In genomic region chr3:151814588-151814987, GRCh38 we compare ENCODE assay signal across 23 cellular contexts. TPM values are rescaled to one million over a fixed set of nuclear protein-coding genes. Genes with fewer than 3 reads are reported as not detected.
DNase-seq lines count a peak whose midpoint lies in the region; ATAC-seq and TF ChIP-seq lines count a peak whose summit lies in the region.
"Had no signal": no experiment of that assay in that cellular context is flagged by ENCODE, and none has a peak within 500 bp of the region (broad histone marks: within the 10 kb centered on the region; RNA-seq: fewer than 3 reads in every experiment).

No MANE protein-coding gene starts in this region.

- no peak overlapping the region for H3K9ac ChIP-seq in mammary epithelial cell (ENCODE audit: insufficient read depth, low read length)
- H3K9ac ChIP-seq: SK-N-SH had no signal

- in situ Hi-C loops in mammary epithelial cell (cut with MboI; ENCODE audit: low sequenced_read_pairs in 2 of 2), result no loop called here

- H3K27me3 ChIP-seq in mammary epithelial cell (ENCODE audit: insufficient read depth, low read length) (no peaks in the 10 kb centered on the region), breast epithelium (no peaks in the 10 kb centered on the region), right lobe of liver (no peaks in the 10 kb centered on the region)

- H2AFZ ChIP-seq in mammary epithelial cell (ENCODE audit: low read depth, low read length), result peak overlapping the region; percentile 43

- no peaks in the 10 kb centered on the region for H3K79me2 ChIP-seq in mammary epithelial cell (ENCODE audit: insufficient read depth, low read length)

- H3K9me3 ChIP-seq in mammary epithelial cell (replicated peaks; ENCODE audit: insufficient read depth, low read length) (no peaks in the 10 kb centered on the region), breast epithelium (peaks cover under 1% of the 10 kb centered on the region in 2 donors), right lobe of liver (no peaks in the 10 kb centered on the region)
- H3K9me3 ChIP-seq: SK-N-SH had no signal

- no TSS peak for BruUV-seq in mammary epithelial cell (replicated peaks; lab: Mats Ljungman, UMichigan)

- H4K20me1 ChIP-seq in mammary epithelial cell (ENCODE audit: insufficient read depth, low read length), result no peaks in the 10 kb centered on the region

- CTCF ChIA-PET in mammary epithelial cell (lab: Charles Lee; ENCODE audit: low non-redundant PET), result no interaction called here

- no peaks in the 10 kb centered on the region for H3K36me3 ChIP-seq in mammary epithelial cell (ENCODE audit: insufficient read depth, low read length)
- no peaks in the 10 kb centered on the region for H3K36me3 ChIP-seq in breast epithelium
- H3K36me3 ChIP-seq in right lobe of liver, result no peaks in the 10 kb centered on the region

- ATAC-seq in right lobe of liver (peak; percentile 76 to 84 (median 81)), HG03025 (IDR thresholded peaks at IDR 0.05; ENCODE audit: low FRiP score, unreplicated experiment) (no peak)
- ATAC-seq: PC-3 had no signal

- intact Hi-C loops in mammary epithelial cell (cut with micrococcal nuclease) (no loop called here), breast epithelium (cut with DNase I; ENCODE audit: low total_unique reads) (no loop called here), right lobe of liver (cut with DNase I) (no loop called here)

- 10% methylated on average over 3 of the region's 3 CpGs for WGBS in mammary epithelial cell (ENCODE audit: low coverage, missing lambda C conversion rate)
- WGBS in right lobe of liver (ENCODE audit: insufficient coverage, low coverage, low lambda C conversion rate, missing lambda C conversion rate), result 20% methylated on average over 3 of the region's 3 CpGs

- H3K4me1 ChIP-seq in mammary epithelial cell (ENCODE audit: insufficient read depth, low read length) (peaks cover 18% of the 10 kb centered on the region), breast epithelium (no peaks in the 10 kb centered on the region), right lobe of liver (peaks cover 0 to 18% (median 0%) of the 10 kb centered on the region in 4 donors)

- H3K27ac ChIP-seq in mammary epithelial cell (ENCODE audit: insufficient read depth, low read depth, low read length), result no peak overlapping the region
- H3K27ac ChIP-seq in breast epithelium, result no peak overlapping the region
- H3K27ac ChIP-seq in right lobe of liver, result peak overlapping the region; percentile 55 to 72 (median 67)
- H3K27ac ChIP-seq: HL-60 had no signal

- TF ChIP-seq POLR2A in breast epithelium (IDR thresholded peaks at IDR 0.05) (no peak), right lobe of liver (IDR thresholded peaks at IDR 0.05) (no peak)

- DNase-seq in mammary epithelial cell, result peak; percentile 42
- DNase-seq in breast epithelium (ENCODE audit: low spot score in 2 of 2), result no peak
- peak; percentile 57 for DNase-seq in epithelial cell of esophagus (ENCODE audit: low read depth)
- peak; percentile 45 to 81 (median 70) for DNase-seq in right lobe of liver
- no peak for DNase-seq in NCI-H146 treated with DMSO at 0.1 percent for 48 hours (lab: John Stamatoyannopoulos, UW; ENCODE audit: unreplicated experiment)
- DNase-seq in stimulated activated naive CD4-positive, alpha-beta T cell treated with Interleukin-2 at 50 U/mL for 16 hours (lab: John Stamatoyannopoulos, UW), result no peak
- no peak for DNase-seq in DMS153 treated with DMSO at 0.1 percent for 48 hours (lab: John Stamatoyannopoulos, UW; ENCODE audit: unreplicated experiment)
- DNase-seq: CD4-positive, CD25-positive, alpha-beta regulatory T cell; DMS79 treated with DMSO at 0.1 percent for 48 hours; HCEC 1CT; NCI-H1092 treated with DMSO at 0.1 percent for 48 hours; NCI-H1436; NCI-H187 treated with DMSO at 0.1 percent for 48 hours; NCI-H446; NCI-H526; NCI-H82; NK-92 treated with Interleukin-12 subunit alpha and Interleukin-12 subunit beta, amount 100 ng/mL, for 24 hours; PC-3; SK-N-SH had no signal

- H3K4me2 ChIP-seq in mammary epithelial cell (ENCODE audit: insufficient read depth, low read depth, low read length), result no peak overlapping the region
- H3K4me2 ChIP-seq: SK-N-SH had no signal

- dilution Hi-C loops in mammary epithelial cell (cut with HindIII; ENCODE audit: low sequenced_read_pairs), result no loop called here

- TF ChIP-seq CTCF in mammary epithelial cell (conservative IDR thresholded peaks at IDR 0.05 in 1 of 2, IDR thresholded peaks at IDR 0.05 in 1 of 2; ENCODE audit: extremely low read depth in 1 of 2, insufficient read depth in 1 of 2, low read depth in 1 of 2, low read length in 2 of 2) (no peak), breast epithelium (IDR thresholded peaks at IDR 0.05) (no peak), epithelial cell of esophagus (IDR thresholded peaks at IDR 0.05; ENCODE audit: insufficient read depth, low read depth, low read length, missing control alignments) (peak; percentile 5), right lobe of liver (IDR thresholded peaks at IDR 0.05) (peak in 2 of 4 donors; percentile 9)

- H3K4me3 ChIP-seq in mammary epithelial cell (replicated peaks in 1 of 3; ENCODE audit: insufficient read depth in 1 of 3, low read depth in 2 of 3, low read length in 3 of 3), result no peak overlapping the region
- H3K4me3 ChIP-seq in breast epithelium, result no peak overlapping the region
- no peak overlapping the region for H3K4me3 ChIP-seq in epithelial cell of esophagus (ENCODE audit: low read length)
- peak overlapping the region; percentile 30 to 57 (median 56) for H3K4me3 ChIP-seq in right lobe of liver

RNA-seq across cellular contexts. Expression of gene AADAC, which starts 0.7 kb away (rescaled TPM):
- total RNA-seq in mammary epithelial cell (not detected), breast epithelium (1 to 10 TPM in 1 of 3 donors, not detected in 2; 4.5 TPM), right lobe of liver (100 to 1,000 TPM; 160 to 275 (median 229) TPM)
- polyA plus RNA-seq in mammary epithelial cell, result not detected
- polyA minus RNA-seq in mammary epithelial cell, result not detected
- total RNA-seq: CD4-positive, CD25-positive, alpha-beta regulatory T cell; H1 had no signal
- polyA plus RNA-seq: BJ; CD4-positive, CD25-positive, alpha-beta regulatory T cell; H1 had no signal

RNA-seq across cellular contexts. Expression of gene SUCNR1, which starts 58.9 kb away (rescaled TPM):
- total RNA-seq in mammary epithelial cell (not detected), breast epithelium (1 to 10 TPM in 2 of 3 donors, under 1 TPM in 1; 0.33 to 1.6 (median 1.3) TPM), right lobe of liver (1 to 10 TPM; 1.7 to 3.2 (median 2.4) TPM)
- not detected for polyA plus RNA-seq in mammary epithelial cell
- not detected for polyA minus RNA-seq in mammary epithelial cell
- total RNA-seq: H1, PC-3 had no signal
- polyA plus RNA-seq: BJ; CD4-positive, CD25-positive, alpha-beta regulatory T cell; H1 had no signal

Comparison
In these comparisons a context has a peak if more than half of its experiments do, and no peak if none do; other contexts are left out.
1. DNase-seq: peak in mammary epithelial cell (single experiment), epithelial cell of esophagus (single experiment) and right lobe of liver (3 of 3); none in breast epithelium (0 of 2), NCI-H146 treated with DMSO at 0.1 percent for 48 hours (single experiment), stimulated activated naive CD4-positive, alpha-beta T cell treated with Interleukin-2 at 50 U/mL for 16 hours (single experiment) and DMS153 treated with DMSO at 0.1 percent for 48 hours (single experiment).
2. H3K27ac ChIP-seq: peak in right lobe of liver (3 of 3); none in mammary epithelial cell (single experiment) and breast epithelium (0 of 2).
3. H3K4me3 ChIP-seq: peak in right lobe of liver (3 of 3); none in mammary epithelial cell (0 of 3), breast epithelium (0 of 3) and epithelial cell of esophagus (single experiment).
4. RNA of gene AADAC, which starts 0.7 kb away (total RNA-seq): 160 to 275 TPM in right lobe of liver; 4.5 TPM in breast epithelium and not detected in mammary epithelial cell; every median in the first group is over 10 times any median in the second.